Comparison of ENCODE assay signal across 8 cellular contexts in the genomic region with DNA sequence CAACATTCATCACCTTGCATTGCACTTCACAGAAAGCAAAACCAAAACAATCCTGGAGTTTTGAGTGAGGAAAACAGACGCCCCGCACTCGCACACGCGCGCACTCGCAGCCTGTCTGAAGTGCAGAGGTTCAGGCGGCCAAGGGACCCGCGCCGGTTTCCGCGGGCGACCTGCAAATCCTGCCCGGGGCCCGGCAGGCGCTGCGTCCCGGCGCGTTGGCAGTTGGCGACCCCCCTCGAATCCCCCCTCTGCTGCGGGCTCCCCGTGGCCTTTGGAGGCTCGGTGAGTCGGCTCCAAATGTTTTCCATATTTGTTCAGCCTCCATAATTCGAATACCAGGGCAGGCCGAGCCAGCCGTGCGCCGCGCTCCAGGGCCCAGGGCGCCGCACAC.
A peak's percentile ranks its signal among the peaks of the same experiment; 100 is the strongest.
DNase-seq lines count a peak whose midpoint lies in the region; ATAC-seq and TF ChIP-seq lines count a peak whose summit lies in the region.

A gene with protein sequence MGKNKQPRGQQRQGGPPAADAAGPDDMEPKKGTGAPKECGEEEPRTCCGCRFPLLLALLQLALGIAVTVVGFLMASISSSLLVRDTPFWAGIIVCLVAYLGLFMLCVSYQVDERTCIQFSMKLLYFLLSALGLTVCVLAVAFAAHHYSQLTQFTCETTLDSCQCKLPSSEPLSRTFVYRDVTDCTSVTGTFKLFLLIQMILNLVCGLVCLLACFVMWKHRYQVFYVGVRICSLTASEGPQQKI (plus strand): TSS at position 324 of the 391 bp plus-strand sequence. CDS start 100 bp downstream, outside the sequence.

- H3K4me3 ChIP-seq in cardiac fibroblast (replicated peaks in 1 of 2; ENCODE audit: low read depth in 2 of 2, low read length in 2 of 2): peak within 1 kb of the TSS; percentile 45 to 49
- H3K4me3 ChIP-seq in skeletal muscle cell (ENCODE audit: low read depth, low read length): peak within 1 kb of the TSS; percentile 57

- ATAC-seq in GM18868 (IDR thresholded peaks at IDR 0.05; ENCODE audit: unreplicated experiment): peak; percentile 52
- ATAC-seq in HG03039 (IDR thresholded peaks at IDR 0.05; ENCODE audit: unreplicated experiment): no peak

- peak; percentile 62 for DNase-seq in AG20443 (ENCODE audit: low spot score)
- peak; percentile 79 for DNase-seq in NCI-H1105 treated with DMSO at 0.1 percent for 48 hours (lab: John Stamatoyannopoulos, UW)
- DNase-seq in cardiac fibroblast (ENCODE audit: low read depth in 2 of 2): peak; percentile 47 to 72
- peak; percentile 81 for DNase-seq in islet precursor cell
- DNase-seq in skeletal muscle cell (ENCODE audit: low read depth): peak; percentile 41
- DNase-seq in D341Med (ENCODE audit: low spot score): no peak

- no peak for TF ChIP-seq CTCF in cardiac fibroblast (IDR thresholded peaks at IDR 0.05; ENCODE audit: low read depth, low read length)
